ENCODE assay signal across 8 cellular contexts in the genomic region with DNA sequence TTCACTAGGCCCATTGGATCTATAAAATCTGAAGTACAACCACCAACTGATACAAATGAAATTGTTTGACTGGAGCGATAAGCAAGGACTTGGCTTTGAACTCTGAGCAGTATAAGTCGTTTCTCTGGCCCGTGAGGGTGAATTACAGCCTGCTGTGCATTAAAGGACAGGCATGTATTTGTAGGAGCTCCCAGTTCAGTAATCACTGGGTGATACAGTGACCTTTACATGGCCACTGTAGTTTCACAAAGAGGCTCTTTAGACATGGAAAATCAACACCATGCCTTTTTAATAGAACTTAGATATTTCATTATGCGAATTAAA.
"Had no signal": no experiment of that assay in that cellular context is flagged by ENCODE, and none has a peak within 500 bp of the region (broad histone marks: within the 10 kb centered on the region; RNA-seq: fewer than 3 reads in every experiment).

No MANE protein-coding gene starts in this region.

- H3K27ac ChIP-seq: GM23248 had no signal

- DNase-seq: GM23248, GOT3, H7, HFFc6, KBM-7 had no signal

- H3K9me3 ChIP-seq: HAP-1 had no signal

- ATAC-seq: HCT116 had no signal

- H3K4me1 ChIP-seq: HAP-1 had no signal

- H3K36me3 ChIP-seq: HAP-1 had no signal

- H3K4me3 ChIP-seq: GM23248, HAP-1 had no signal

- FAIRE-seq: HTR-8/SVneo had no signal
